ENCODE assay signal across 1 cellular context in genomic region chr14:75278422-75279152, GRCh38.
A peak's percentile ranks its signal among the peaks of the same experiment; 100 is the strongest.
TF ChIP-seq lines count a peak whose summit lies in the region.

Gene FOS, plus strand, starts transcription at chr14:75278828. Its CDS starts 155 bp downstream, at chr14:75278983.

TF ChIP-seq in HepG2, 621 proteins besides CTCF, POLR2A, EP300 and RAD21 (continued from another document and continues in another):
- peak; percentile 93 for TF ChIP-seq ZNF281 (CRISPR knock-in tag; IDR thresholded peaks at IDR 0.05; ENCODE audit: borderline replicate concordance)
- no peak for TF ChIP-seq RXRB (CRISPR knock-in tag; IDR thresholded peaks at IDR 0.05; ENCODE audit: borderline replicate concordance)
- no peak for TF ChIP-seq KLF12 (CRISPR knock-in tag; IDR thresholded peaks at IDR 0.05; ENCODE audit: borderline replicate concordance)
- no peak for TF ChIP-seq KDM1A (CRISPR knock-in tag; IDR thresholded peaks at IDR 0.05)
- no peak for TF ChIP-seq ATAD3A (CRISPR knock-in tag; IDR thresholded peaks at IDR 0.05)
- TF ChIP-seq POGZ (CRISPR knock-in tag; IDR thresholded peaks at IDR 0.05), result peak; percentile 52; the same call in 1 of the 2 replicates
- TF ChIP-seq TEF (CRISPR knock-in tag; IDR thresholded peaks at IDR 0.05), result 0 out of 2 replicates have a peak, but pooled peaks have one; percentile 18
- no peak for TF ChIP-seq ZNF740 (CRISPR knock-in tag; IDR thresholded peaks at IDR 0.05)
- peak; percentile 26; the same call in 1 of the 2 replicates for TF ChIP-seq ESRRA (CRISPR knock-in tag; IDR thresholded peaks at IDR 0.05; ENCODE audit: low read depth)
- TF ChIP-seq ZNF766 (CRISPR knock-in tag; IDR thresholded peaks at IDR 0.05; ENCODE audit: borderline replicate concordance), result peak; percentile 67; the same call in 1 of the 2 replicates
- peak; percentile 80; the same call in 1 of the 2 replicates for TF ChIP-seq ZNF816 (CRISPR knock-in tag; IDR thresholded peaks at IDR 0.05; ENCODE audit: borderline replicate concordance)
- TF ChIP-seq RCOR2 (CRISPR knock-in tag; IDR thresholded peaks at IDR 0.05), result no peak
- TF ChIP-seq MXD4 (CRISPR knock-in tag; IDR thresholded peaks at IDR 0.05), result no peak
- no peak for TF ChIP-seq THYN1 (CRISPR knock-in tag; IDR thresholded peaks at IDR 0.05; ENCODE audit: borderline replicate concordance, low read depth)
- TF ChIP-seq ZNF326 (CRISPR knock-in tag; IDR thresholded peaks at IDR 0.05; ENCODE audit: borderline replicate concordance), result no peak
- no peak for TF ChIP-seq ZFP36 (IDR thresholded peaks at IDR 0.05; ENCODE audit: borderline replicate concordance, low read depth, low read length, partially characterized antibody)
- TF ChIP-seq ZNF768 (CRISPR knock-in tag; IDR thresholded peaks at IDR 0.05), result peak; percentile 33; the same call in 1 of the 2 replicates
- TF ChIP-seq GFI1 (CRISPR knock-in tag; IDR thresholded peaks at IDR 0.05; ENCODE audit: borderline replicate concordance), result no peak
- no peak for TF ChIP-seq ZNF34 (CRISPR knock-in tag; IDR thresholded peaks at IDR 0.05; ENCODE audit: borderline replicate concordance)
- peak; percentile 99 for TF ChIP-seq RBM39 (IDR thresholded peaks at IDR 0.05; ENCODE audit: low read depth, low read length, poor library complexity, severe bottlenecking)
- TF ChIP-seq, protein P1, sequence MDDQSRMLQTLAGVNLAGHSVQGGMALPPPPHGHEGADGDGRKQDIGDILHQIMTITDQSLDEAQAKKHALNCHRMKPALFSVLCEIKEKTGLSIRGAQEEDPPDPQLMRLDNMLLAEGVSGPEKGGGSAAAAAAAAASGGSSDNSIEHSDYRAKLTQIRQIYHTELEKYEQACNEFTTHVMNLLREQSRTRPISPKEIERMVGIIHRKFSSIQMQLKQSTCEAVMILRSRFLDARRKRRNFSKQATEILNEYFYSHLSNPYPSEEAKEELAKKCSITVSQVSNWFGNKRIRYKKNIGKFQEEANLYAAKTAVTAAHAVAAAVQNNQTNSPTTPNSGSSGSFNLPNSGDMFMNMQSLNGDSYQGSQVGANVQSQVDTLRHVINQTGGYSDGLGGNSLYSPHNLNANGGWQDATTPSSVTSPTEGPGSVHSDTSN (CRISPR knock-in tag; IDR thresholded peaks at IDR 0.05; ENCODE audit: borderline replicate concordance), result no peak; the same call in 1 of the 2 replicates
- TF ChIP-seq ZNF44 (CRISPR knock-in tag; IDR thresholded peaks at IDR 0.05), result peak; percentile 82; the same call in 1 of the 2 replicates
- no peak for TF ChIP-seq SNRNP70 (IDR thresholded peaks at IDR 0.05; ENCODE audit: low read depth, low read length)
- TF ChIP-seq CHD2 (IDR thresholded peaks at IDR 0.05; ENCODE audit: low read depth, low read length), result peak; percentile 37; the same call in 1 of the 2 replicates
- TF ChIP-seq ISX (CRISPR knock-in tag; conservative IDR thresholded peaks at IDR 0.05), result no peak
- no peak for TF ChIP-seq WIZ (CRISPR knock-in tag; IDR thresholded peaks at IDR 0.05)
- no peak for TF ChIP-seq SP1 (IDR thresholded peaks at IDR 0.05)
- peak; percentile 49; the same call in 1 of the 2 replicates for TF ChIP-seq SP1 (CRISPR knock-in tag; IDR thresholded peaks at IDR 0.05)
- TF ChIP-seq ETV5 (CRISPR knock-in tag; IDR thresholded peaks at IDR 0.05; ENCODE audit: borderline replicate concordance), result no peak; the same call in 1 of the 2 replicates
- TF ChIP-seq ZNF550 (CRISPR knock-in tag; IDR thresholded peaks at IDR 0.05; ENCODE audit: borderline replicate concordance), result no peak
- TF ChIP-seq ZNF597 (CRISPR knock-in tag; IDR thresholded peaks at IDR 0.05), result no peak
- no peak for TF ChIP-seq ZNF841 (CRISPR knock-in tag; IDR thresholded peaks at IDR 0.05; ENCODE audit: borderline replicate concordance)
- no peak for TF ChIP-seq MAF1 (CRISPR knock-in tag; IDR thresholded peaks at IDR 0.05; ENCODE audit: borderline replicate concordance)
- TF ChIP-seq, protein P2, sequence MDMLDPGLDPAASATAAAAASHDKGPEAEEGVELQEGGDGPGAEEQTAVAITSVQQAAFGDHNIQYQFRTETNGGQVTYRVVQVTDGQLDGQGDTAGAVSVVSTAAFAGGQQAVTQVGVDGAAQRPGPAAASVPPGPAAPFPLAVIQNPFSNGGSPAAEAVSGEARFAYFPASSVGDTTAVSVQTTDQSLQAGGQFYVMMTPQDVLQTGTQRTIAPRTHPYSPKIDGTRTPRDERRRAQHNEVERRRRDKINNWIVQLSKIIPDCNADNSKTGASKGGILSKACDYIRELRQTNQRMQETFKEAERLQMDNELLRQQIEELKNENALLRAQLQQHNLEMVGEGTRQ (IDR thresholded peaks at IDR 0.05; ENCODE audit: low read depth, low read length), result no peak
- TF ChIP-seq, protein P2 (CRISPR knock-in tag; IDR thresholded peaks at IDR 0.05; ENCODE audit: borderline replicate concordance), result peak; percentile 95; the same call in 1 of the 2 replicates
- no peak; the same call in 1 of the 2 replicates for TF ChIP-seq GATAD1 (CRISPR knock-in tag; IDR thresholded peaks at IDR 0.05)
- no peak for TF ChIP-seq ZBTB1 (CRISPR knock-in tag; IDR thresholded peaks at IDR 0.05; ENCODE audit: borderline replicate concordance)
- no peak for TF ChIP-seq JUND (CRISPR knock-in tag; IDR thresholded peaks at IDR 0.05)
- peak; percentile 92 for TF ChIP-seq ARID4A (CRISPR knock-in tag; IDR thresholded peaks at IDR 0.05; ENCODE audit: borderline replicate concordance)
- peak; percentile 42; the same call in 1 of the 2 replicates for TF ChIP-seq ZNF317 (CRISPR knock-in tag; IDR thresholded peaks at IDR 0.05)
- peak; percentile 97 for TF ChIP-seq POLR2AphosphoS5 (IDR thresholded peaks at IDR 0.05; ENCODE audit: low read depth, low read length)
- TF ChIP-seq, protein P3, sequence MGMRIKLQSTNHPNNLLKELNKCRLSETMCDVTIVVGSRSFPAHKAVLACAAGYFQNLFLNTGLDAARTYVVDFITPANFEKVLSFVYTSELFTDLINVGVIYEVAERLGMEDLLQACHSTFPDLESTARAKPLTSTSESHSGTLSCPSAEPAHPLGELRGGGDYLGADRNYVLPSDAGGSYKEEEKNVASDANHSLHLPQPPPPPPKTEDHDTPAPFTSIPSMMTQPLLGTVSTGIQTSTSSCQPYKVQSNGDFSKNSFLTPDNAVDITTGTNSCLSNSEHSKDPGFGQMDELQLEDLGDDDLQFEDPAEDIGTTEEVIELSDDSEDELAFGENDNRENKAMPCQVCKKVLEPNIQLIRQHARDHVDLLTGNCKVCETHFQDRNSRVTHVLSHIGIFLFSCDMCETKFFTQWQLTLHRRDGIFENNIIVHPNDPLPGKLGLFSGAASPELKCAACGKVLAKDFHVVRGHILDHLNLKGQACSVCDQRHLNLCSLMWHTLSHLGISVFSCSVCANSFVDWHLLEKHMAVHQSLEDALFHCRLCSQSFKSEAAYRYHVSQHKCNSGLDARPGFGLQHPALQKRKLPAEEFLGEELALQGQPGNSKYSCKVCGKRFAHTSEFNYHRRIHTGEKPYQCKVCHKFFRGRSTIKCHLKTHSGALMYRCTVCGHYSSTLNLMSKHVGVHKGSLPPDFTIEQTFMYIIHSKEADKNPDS (CRISPR knock-in tag; IDR thresholded peaks at IDR 0.05), result no peak
- TF ChIP-seq KLF6 (CRISPR knock-in tag; IDR thresholded peaks at IDR 0.05), result no peak; the same call in 1 of the 2 replicates
- no peak for TF ChIP-seq ZNF563 (CRISPR knock-in tag; IDR thresholded peaks at IDR 0.05)
- no peak for TF ChIP-seq YEATS2 (CRISPR knock-in tag; IDR thresholded peaks at IDR 0.05; ENCODE audit: borderline replicate concordance)
- TF ChIP-seq YEATS4 (CRISPR knock-in tag; IDR thresholded peaks at IDR 0.05; ENCODE audit: borderline replicate concordance), result peak; percentile 46; the same call in 1 of the 2 replicates
- TF ChIP-seq, protein P4, sequence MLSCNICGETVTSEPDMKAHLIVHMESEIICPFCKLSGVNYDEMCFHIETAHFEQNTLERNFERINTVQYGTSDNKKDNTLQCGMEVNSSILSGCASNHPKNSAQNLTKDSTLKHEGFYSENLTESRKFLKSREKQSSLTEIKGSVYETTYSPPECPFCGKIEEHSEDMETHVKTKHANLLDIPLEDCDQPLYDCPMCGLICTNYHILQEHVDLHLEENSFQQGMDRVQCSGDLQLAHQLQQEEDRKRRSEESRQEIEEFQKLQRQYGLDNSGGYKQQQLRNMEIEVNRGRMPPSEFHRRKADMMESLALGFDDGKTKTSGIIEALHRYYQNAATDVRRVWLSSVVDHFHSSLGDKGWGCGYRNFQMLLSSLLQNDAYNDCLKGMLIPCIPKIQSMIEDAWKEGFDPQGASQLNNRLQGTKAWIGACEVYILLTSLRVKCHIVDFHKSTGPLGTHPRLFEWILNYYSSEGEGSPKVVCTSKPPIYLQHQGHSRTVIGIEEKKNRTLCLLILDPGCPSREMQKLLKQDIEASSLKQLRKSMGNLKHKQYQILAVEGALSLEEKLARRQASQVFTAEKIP (CRISPR knock-in tag; IDR thresholded peaks at IDR 0.05; ENCODE audit: borderline replicate concordance), result no peak
- peak; percentile 98 for TF ChIP-seq GTF2F1 (IDR thresholded peaks at IDR 0.05; ENCODE audit: low read length)
- no peak for TF ChIP-seq ZNF136 (CRISPR knock-in tag; IDR thresholded peaks at IDR 0.05; ENCODE audit: low read depth)
- TF ChIP-seq KLF9 (CRISPR knock-in tag; IDR thresholded peaks at IDR 0.05; ENCODE audit: low read depth), result no peak
- TF ChIP-seq ZFP90 (CRISPR knock-in tag; IDR thresholded peaks at IDR 0.05; ENCODE audit: borderline replicate concordance), result peak; percentile 80; the same call in 1 of the 2 replicates
- no peak; the same call in 1 of the 2 replicates for TF ChIP-seq MED13 (CRISPR knock-in tag; IDR thresholded peaks at IDR 0.05)
